In the genomic region with DNA sequence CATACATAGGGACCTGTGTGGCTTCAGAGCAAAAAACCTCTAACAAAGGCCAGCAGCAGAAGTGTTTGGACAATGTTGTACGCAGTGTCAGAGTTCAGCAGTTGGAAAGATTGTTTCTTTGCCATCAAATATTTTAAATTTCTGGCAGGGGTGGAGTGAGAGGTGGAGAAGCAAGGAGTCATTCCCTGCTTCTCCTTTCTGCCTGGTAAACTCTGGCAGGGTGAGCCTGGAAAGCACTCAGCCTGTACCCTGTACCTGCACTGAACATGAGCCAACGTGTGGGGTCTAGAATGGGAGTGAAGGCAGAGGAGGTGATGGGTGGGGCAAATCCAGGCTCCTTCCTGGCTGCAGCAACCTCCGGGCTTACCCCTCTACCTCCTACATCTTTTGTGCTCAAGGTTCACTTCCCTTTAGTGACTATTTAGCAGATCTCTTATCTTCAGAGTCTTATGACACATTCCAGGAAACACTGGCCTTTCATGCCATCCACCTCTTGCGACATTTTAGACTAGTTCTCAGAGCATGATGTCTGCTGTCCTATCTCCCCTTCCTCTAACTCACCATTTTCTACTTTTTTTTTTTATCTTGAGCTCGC, we compare ENCODE assay signal across 1 cellular context.
TF ChIP-seq lines count a peak whose summit lies in the region.

No MANE protein-coding gene starts in this region.

TF ChIP-seq in HepG2, 621 proteins besides CTCF, POLR2A, EP300 and RAD21 (continued from another document and continues in another):
- TF ChIP-seq, protein P1, sequence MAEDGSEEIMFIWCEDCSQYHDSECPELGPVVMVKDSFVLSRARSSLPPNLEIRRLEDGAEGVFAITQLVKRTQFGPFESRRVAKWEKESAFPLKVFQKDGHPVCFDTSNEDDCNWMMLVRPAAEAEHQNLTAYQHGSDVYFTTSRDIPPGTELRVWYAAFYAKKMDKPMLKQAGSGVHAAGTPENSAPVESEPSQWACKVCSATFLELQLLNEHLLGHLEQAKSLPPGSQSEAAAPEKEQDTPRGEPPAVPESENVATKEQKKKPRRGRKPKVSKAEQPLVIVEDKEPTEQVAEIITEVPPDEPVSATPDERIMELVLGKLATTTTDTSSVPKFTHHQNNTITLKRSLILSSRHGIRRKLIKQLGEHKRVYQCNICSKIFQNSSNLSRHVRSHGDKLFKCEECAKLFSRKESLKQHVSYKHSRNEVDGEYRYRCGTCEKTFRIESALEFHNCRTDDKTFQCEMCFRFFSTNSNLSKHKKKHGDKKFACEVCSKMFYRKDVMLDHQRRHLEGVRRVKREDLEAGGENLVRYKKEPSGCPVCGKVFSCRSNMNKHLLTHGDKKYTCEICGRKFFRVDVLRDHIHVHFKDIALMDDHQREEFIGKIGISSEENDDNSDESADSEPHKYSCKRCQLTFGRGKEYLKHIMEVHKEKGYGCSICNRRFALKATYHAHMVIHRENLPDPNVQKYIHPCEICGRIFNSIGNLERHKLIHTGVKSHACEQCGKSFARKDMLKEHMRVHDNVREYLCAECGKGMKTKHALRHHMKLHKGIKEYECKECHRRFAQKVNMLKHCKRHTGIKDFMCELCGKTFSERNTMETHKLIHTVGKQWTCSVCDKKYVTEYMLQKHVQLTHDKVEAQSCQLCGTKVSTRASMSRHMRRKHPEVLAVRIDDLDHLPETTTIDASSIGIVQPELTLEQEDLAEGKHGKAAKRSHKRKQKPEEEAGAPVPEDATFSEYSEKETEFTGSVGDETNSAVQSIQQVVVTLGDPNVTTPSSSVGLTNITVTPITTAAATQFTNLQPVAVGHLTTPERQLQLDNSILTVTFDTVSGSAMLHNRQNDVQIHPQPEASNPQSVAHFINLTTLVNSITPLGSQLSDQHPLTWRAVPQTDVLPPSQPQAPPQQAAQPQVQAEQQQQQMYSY (CRISPR knock-in tag; IDR thresholded peaks at IDR 0.05), result 0 out of 2 replicates have a peak, but pooled peaks have one; percentile 42
- peak; percentile 65; the same call in 1 of the 2 replicates for TF ChIP-seq ARNT2 (CRISPR knock-in tag; IDR thresholded peaks at IDR 0.05; ENCODE audit: low read depth)
- no peak for TF ChIP-seq FOXP1 (IDR thresholded peaks at IDR 0.05)
- peak; percentile 67 for TF ChIP-seq FOXP1 (CRISPR knock-in tag; IDR thresholded peaks at IDR 0.05)
- TF ChIP-seq TARDBP (CRISPR knock-in tag; IDR thresholded peaks at IDR 0.05), result peak; percentile 78; the same call in 1 of the 2 replicates
- TF ChIP-seq ZNF652 (CRISPR knock-in tag; IDR thresholded peaks at IDR 0.05; ENCODE audit: borderline replicate concordance, low read depth), result no peak
- TF ChIP-seq ZNF160 (CRISPR knock-in tag; IDR thresholded peaks at IDR 0.05), result no peak
- peak; percentile 73 for TF ChIP-seq ZNF317 (CRISPR knock-in tag; IDR thresholded peaks at IDR 0.05)
- TF ChIP-seq U2AF2 (IDR thresholded peaks at IDR 0.05; ENCODE audit: low read depth, low read length), result no peak
- TF ChIP-seq NR2C2 (CRISPR knock-in tag; IDR thresholded peaks at IDR 0.05; ENCODE audit: borderline replicate concordance), result peak; percentile 81
- peak; percentile 64 for TF ChIP-seq ZNF12 (CRISPR knock-in tag; IDR thresholded peaks at IDR 0.05)
- TF ChIP-seq, protein P2, sequence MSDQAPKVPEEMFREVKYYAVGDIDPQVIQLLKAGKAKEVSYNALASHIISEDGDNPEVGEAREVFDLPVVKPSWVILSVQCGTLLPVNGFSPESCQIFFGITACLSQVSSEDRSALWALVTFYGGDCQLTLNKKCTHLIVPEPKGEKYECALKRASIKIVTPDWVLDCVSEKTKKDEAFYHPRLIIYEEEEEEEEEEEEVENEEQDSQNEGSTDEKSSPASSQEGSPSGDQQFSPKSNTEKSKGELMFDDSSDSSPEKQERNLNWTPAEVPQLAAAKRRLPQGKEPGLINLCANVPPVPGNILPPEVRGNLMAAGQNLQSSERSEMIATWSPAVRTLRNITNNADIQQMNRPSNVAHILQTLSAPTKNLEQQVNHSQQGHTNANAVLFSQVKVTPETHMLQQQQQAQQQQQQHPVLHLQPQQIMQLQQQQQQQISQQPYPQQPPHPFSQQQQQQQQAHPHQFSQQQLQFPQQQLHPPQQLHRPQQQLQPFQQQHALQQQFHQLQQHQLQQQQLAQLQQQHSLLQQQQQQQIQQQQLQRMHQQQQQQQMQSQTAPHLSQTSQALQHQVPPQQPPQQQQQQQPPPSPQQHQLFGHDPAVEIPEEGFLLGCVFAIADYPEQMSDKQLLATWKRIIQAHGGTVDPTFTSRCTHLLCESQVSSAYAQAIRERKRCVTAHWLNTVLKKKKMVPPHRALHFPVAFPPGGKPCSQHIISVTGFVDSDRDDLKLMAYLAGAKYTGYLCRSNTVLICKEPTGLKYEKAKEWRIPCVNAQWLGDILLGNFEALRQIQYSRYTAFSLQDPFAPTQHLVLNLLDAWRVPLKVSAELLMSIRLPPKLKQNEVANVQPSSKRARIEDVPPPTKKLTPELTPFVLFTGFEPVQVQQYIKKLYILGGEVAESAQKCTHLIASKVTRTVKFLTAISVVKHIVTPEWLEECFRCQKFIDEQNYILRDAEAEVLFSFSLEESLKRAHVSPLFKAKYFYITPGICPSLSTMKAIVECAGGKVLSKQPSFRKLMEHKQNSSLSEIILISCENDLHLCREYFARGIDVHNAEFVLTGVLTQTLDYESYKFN (CRISPR knock-in tag; conservative IDR thresholded peaks at IDR 0.05), result peak; percentile 90
- TF ChIP-seq ZFP1 (CRISPR knock-in tag; IDR thresholded peaks at IDR 0.05), result peak; percentile 69
- TF ChIP-seq JUND (CRISPR knock-in tag; IDR thresholded peaks at IDR 0.05), result no peak
- no peak for TF ChIP-seq ZMAT3 (CRISPR knock-in tag; conservative IDR thresholded peaks at IDR 0.05)
- TF ChIP-seq, protein P3, sequence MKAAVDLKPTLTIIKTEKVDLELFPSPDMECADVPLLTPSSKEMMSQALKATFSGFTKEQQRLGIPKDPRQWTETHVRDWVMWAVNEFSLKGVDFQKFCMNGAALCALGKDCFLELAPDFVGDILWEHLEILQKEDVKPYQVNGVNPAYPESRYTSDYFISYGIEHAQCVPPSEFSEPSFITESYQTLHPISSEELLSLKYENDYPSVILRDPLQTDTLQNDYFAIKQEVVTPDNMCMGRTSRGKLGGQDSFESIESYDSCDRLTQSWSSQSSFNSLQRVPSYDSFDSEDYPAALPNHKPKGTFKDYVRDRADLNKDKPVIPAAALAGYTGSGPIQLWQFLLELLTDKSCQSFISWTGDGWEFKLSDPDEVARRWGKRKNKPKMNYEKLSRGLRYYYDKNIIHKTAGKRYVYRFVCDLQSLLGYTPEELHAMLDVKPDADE (CRISPR knock-in tag; IDR thresholded peaks at IDR 0.05), result no peak
- TF ChIP-seq KDM5B (CRISPR knock-in tag; IDR thresholded peaks at IDR 0.05; ENCODE audit: borderline replicate concordance), result peak; percentile 48; the same call in 1 of the 2 replicates
- TF ChIP-seq JARID2 (CRISPR knock-in tag; IDR thresholded peaks at IDR 0.05; ENCODE audit: insufficient replicate concordance), result no peak
- peak; percentile 94 for TF ChIP-seq ZNF775 (CRISPR knock-in tag; IDR thresholded peaks at IDR 0.05; ENCODE audit: borderline replicate concordance)
- TF ChIP-seq ZMYM3 (CRISPR knock-in tag; IDR thresholded peaks at IDR 0.05), result peak; percentile 38; the same call in 1 of the 2 replicates
- TF ChIP-seq ZSCAN9 (CRISPR knock-in tag; IDR thresholded peaks at IDR 0.05; ENCODE audit: borderline replicate concordance), result peak; percentile 66
- TF ChIP-seq, protein P4, sequence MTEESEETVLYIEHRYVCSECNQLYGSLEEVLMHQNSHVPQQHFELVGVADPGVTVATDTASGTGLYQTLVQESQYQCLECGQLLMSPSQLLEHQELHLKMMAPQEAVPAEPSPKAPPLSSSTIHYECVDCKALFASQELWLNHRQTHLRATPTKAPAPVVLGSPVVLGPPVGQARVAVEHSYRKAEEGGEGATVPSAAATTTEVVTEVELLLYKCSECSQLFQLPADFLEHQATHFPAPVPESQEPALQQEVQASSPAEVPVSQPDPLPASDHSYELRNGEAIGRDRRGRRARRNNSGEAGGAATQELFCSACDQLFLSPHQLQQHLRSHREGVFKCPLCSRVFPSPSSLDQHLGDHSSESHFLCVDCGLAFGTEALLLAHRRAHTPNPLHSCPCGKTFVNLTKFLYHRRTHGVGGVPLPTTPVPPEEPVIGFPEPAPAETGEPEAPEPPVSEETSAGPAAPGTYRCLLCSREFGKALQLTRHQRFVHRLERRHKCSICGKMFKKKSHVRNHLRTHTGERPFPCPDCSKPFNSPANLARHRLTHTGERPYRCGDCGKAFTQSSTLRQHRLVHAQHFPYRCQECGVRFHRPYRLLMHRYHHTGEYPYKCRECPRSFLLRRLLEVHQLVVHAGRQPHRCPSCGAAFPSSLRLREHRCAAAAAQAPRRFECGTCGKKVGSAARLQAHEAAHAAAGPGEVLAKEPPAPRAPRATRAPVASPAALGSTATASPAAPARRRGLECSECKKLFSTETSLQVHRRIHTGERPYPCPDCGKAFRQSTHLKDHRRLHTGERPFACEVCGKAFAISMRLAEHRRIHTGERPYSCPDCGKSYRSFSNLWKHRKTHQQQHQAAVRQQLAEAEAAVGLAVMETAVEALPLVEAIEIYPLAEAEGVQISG (CRISPR knock-in tag; IDR thresholded peaks at IDR 0.05), result peak; percentile 56
- TF ChIP-seq CBFB (CRISPR knock-in tag; IDR thresholded peaks at IDR 0.05), result no peak
- TF ChIP-seq ZKSCAN5 (CRISPR knock-in tag; IDR thresholded peaks at IDR 0.05), result peak; percentile 95
- 0 out of 2 replicates have a peak, but pooled peaks have one; percentile 65 for TF ChIP-seq ZNF34 (CRISPR knock-in tag; IDR thresholded peaks at IDR 0.05; ENCODE audit: borderline replicate concordance)
- TF ChIP-seq HDAC1 (CRISPR knock-in tag; IDR thresholded peaks at IDR 0.05), result peak; percentile 88
- TF ChIP-seq TAF1 (CRISPR knock-in tag; IDR thresholded peaks at IDR 0.05), result peak; percentile 43; the same call in 1 of the 2 replicates
- TF ChIP-seq, protein P5, sequence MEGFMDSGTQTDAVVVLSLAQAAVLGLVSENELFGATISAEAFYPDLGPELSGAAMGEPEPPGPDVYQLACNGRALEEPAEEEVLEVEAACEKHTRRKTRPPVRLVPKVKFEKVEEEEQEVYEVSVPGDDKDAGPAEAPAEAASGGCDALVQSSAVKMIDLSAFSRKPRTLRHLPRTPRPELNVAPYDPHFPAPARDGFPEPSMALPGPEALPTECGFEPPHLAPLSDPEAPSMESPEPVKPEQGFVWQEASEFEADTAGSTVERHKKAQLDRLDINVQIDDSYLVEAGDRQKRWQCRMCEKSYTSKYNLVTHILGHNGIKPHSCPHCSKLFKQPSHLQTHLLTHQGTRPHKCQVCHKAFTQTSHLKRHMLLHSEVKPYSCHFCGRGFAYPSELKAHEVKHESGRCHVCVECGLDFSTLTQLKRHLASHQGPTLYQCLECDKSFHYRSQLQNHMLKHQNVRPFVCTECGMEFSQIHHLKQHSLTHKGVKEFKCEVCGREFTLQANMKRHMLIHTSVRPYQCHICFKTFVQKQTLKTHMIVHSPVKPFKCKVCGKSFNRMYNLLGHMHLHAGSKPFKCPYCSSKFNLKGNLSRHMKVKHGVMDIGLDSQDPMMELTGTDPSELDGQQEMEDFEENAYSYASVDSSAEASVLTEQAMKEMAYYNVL (CRISPR knock-in tag; IDR thresholded peaks at IDR 0.05; ENCODE audit: borderline replicate concordance), result peak; percentile 89
- TF ChIP-seq STAG1 (CRISPR knock-in tag; IDR thresholded peaks at IDR 0.05), result peak; percentile 35; the same call in 1 of the 2 replicates
- peak; percentile 91 for TF ChIP-seq POGZ (CRISPR knock-in tag; IDR thresholded peaks at IDR 0.05)
- TF ChIP-seq ZSCAN29 (CRISPR knock-in tag; conservative IDR thresholded peaks at IDR 0.05), result peak; percentile 74; the same call in 1 of the 2 replicates
- TF ChIP-seq, protein P6, sequence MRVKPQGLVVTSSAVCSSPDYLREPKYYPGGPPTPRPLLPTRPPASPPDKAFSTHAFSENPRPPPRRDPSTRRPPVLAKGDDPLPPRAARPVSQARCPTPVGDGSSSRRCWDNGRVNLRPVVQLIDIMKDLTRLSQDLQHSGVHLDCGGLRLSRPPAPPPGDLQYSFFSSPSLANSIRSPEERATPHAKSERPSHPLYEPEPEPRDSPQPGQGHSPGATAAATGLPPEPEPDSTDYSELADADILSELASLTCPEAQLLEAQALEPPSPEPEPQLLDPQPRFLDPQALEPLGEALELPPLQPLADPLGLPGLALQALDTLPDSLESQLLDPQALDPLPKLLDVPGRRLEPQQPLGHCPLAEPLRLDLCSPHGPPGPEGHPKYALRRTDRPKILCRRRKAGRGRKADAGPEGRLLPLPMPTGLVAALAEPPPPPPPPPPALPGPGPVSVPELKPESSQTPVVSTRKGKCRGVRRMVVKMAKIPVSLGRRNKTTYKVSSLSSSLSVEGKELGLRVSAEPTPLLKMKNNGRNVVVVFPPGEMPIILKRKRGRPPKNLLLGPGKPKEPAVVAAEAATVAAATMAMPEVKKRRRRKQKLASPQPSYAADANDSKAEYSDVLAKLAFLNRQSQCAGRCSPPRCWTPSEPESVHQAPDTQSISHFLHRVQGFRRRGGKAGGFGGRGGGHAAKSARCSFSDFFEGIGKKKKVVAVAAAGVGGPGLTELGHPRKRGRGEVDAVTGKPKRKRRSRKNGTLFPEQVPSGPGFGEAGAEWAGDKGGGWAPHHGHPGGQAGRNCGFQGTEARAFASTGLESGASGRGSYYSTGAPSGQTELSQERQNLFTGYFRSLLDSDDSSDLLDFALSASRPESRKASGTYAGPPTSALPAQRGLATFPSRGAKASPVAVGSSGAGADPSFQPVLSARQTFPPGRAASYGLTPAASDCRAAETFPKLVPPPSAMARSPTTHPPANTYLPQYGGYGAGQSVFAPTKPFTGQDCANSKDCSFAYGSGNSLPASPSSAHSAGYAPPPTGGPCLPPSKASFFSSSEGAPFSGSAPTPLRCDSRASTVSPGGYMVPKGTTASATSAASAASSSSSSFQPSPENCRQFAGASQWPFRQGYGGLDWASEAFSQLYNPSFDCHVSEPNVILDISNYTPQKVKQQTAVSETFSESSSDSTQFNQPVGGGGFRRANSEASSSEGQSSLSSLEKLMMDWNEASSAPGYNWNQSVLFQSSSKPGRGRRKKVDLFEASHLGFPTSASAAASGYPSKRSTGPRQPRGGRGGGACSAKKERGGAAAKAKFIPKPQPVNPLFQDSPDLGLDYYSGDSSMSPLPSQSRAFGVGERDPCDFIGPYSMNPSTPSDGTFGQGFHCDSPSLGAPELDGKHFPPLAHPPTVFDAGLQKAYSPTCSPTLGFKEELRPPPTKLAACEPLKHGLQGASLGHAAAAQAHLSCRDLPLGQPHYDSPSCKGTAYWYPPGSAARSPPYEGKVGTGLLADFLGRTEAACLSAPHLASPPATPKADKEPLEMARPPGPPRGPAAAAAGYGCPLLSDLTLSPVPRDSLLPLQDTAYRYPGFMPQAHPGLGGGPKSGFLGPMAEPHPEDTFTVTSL (CRISPR knock-in tag; IDR thresholded peaks at IDR 0.05; ENCODE audit: borderline replicate concordance), result peak; percentile 85
- TF ChIP-seq RXRA (CRISPR knock-in tag; IDR thresholded peaks at IDR 0.05), result peak; percentile 61; the same call in 1 of the 2 replicates
